8 cellular contexts compared by ENCODE assay signal in the genomic region with DNA sequence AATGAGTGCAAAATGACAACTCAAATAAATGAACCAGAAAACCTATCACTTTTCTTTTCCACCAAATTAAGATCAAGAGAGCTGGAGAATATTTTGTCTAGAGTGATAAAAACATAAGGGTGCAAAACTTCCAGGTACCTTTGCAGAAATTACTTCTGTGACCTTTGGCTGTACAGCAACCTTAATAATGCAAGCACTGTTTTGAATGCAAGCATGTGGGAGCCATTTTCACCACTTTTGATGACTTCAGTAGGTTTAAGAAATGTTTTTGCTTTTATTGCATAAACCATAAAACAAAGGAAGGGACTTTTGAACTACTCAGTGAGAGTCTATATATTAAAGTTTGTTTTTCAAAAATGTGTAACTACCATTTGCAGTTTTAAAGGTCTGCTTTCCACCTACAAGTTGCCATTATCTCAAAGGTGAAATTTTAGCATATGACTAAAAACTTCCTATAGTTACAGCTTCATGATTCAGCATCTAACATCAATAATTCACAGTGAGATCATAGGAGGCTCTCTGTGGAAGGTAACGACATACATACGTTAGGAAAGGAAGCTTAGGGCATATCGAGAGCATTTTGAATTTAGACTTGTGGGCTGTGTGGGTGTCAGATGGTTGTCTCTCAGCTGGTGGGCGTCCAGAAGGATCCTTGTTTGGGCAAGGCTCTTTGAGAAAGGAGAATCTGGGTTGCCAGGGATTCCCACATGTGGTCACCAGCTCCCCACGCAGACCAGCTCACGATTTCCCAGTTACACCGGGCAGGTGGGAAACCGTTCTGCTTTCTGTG. TPM values are rescaled to one million over a fixed set of nuclear protein-coding genes. Genes with fewer than 3 reads are reported as not detected.
DNase-seq lines count a peak whose midpoint lies in the region; ATAC-seq and TF ChIP-seq lines count a peak whose summit lies in the region.

No MANE protein-coding gene starts in this region.

- no peak for TF ChIP-seq CTCF in Panc1 (IDR thresholded peaks at IDR 0.05)
- no peak for TF ChIP-seq CTCF in testis (IDR thresholded peaks at IDR 0.05)

- peaks cover 1% of the 10 kb centered on the region for H3K79me1 ChIP-seq in mesenchymal stem cell (replicated peaks; ENCODE audit: low read length, poor library complexity, severe bottlenecking)

- POLR2A ChIA-PET in Panc1 (lab: Charles Lee), result interaction anchor here (1.1 to 1.9 kb wide), 3 partner anchors 16 to 113 kb away, joined by 4 to 9 read pairs (median 9); no protein-coding TSS in a partner anchor

- intact Hi-C loops in Panc1 (cut with micrococcal nuclease; ENCODE audit: unreplicated experiment) (loop anchor here (5.0 to 10.0 kb wide), 2 partner anchors 37 to 149 kb away; no protein-coding TSS in a partner anchor), testis (cut with DNase I; ENCODE audit: low total_unique reads) (loop anchor here (10.0 kb wide), 1 partner anchor 149 kb away; no protein-coding TSS in a partner anchor)

- H2AK5ac ChIP-seq in mesenchymal stem cell (ENCODE audit: low read length, severe bottlenecking), result no peak overlapping the region

- peak overlapping the region; percentile 68 for H3K9ac ChIP-seq in mesenchymal stem cell (ENCODE audit: low read length)

- no peak overlapping the region for H3K4ac ChIP-seq in mesenchymal stem cell (ENCODE audit: low read depth in 1 of 2, low read length in 2 of 2)

- H2BK15ac ChIP-seq in mesenchymal stem cell (ENCODE audit: low read depth, poor library complexity, severe bottlenecking), result no peak overlapping the region

- no TSS peak for BruUV-seq in Panc1 (replicated peaks; lab: Mats Ljungman, UMichigan)

- H3K4me1 ChIP-seq in Panc1 (ENCODE audit: control insufficient read depth, insufficient read depth, low read length) (peaks cover 32% of the 10 kb centered on the region), mesenchymal stem cell (ENCODE audit: control insufficient read depth, insufficient read depth, low read depth, low read length) (peaks cover 5% of the 10 kb centered on the region), testis (peaks cover 10% of the 10 kb centered on the region)

- no peak overlapping the region for H4K91ac ChIP-seq in mesenchymal stem cell (ENCODE audit: low read length)

- H3K36me3 ChIP-seq in Panc1 (ENCODE audit: control insufficient read depth, insufficient read depth, low read length) (peaks cover 21% of the 10 kb centered on the region), mesenchymal stem cell (ENCODE audit: control insufficient read depth in 1 of 2, insufficient read depth in 2 of 2, low read depth in 1 of 2, low read length in 2 of 2) (peaks cover 4 to 20% of the 10 kb centered on the region in 2 experiments), testis (ENCODE audit: low read depth, missing control alignments) (no peaks in the 10 kb centered on the region)

- CTCF ChIA-PET in Panc1 (lab: Charles Lee), result interaction anchor here (0.5 to 1.9 kb wide), 3 partner anchors 10 to 122 kb away, joined by 3 to 9 read pairs (median 5); no protein-coding TSS in a partner anchor

- peak overlapping the region; percentile 63 for H3K4me2 ChIP-seq in mesenchymal stem cell (ENCODE audit: low read length, poor library complexity, severe bottlenecking)

- H2AFZ ChIP-seq in mesenchymal stem cell (ENCODE audit: low read depth, low read length), result no peak overlapping the region

- DNase-seq in EL (peak; percentile 64), Panc1 (ENCODE audit: low read depth, low spot score) (no peak), astrocyte of the hippocampus (ENCODE audit: low read depth, low spot score) (peak; percentile 48), mesenchymal stem cell (peak; percentile 44), testis (no peak), AG08396 (ENCODE audit: low spot score) (no peak)
- DNase-seq in stimulated activated naive CD4-positive, alpha-beta T cell treated with Interleukin-2 at 50 U/mL for 16 hours (lab: John Stamatoyannopoulos, UW), result peak; percentile 48

- H3K18ac ChIP-seq in mesenchymal stem cell (ENCODE audit: low read depth in 1 of 2, low read length in 2 of 2), result no peak overlapping the region

- H3K27me3 ChIP-seq in Panc1 (ENCODE audit: control insufficient read depth, insufficient read depth, low read length) (no peaks in the 10 kb centered on the region), mesenchymal stem cell (ENCODE audit: control insufficient read depth in 1 of 2, insufficient read depth in 1 of 2, low read length in 2 of 2) (no peaks in the 10 kb centered on the region), testis (no peaks in the 10 kb centered on the region)

- no peak overlapping the region for H3K14ac ChIP-seq in mesenchymal stem cell (ENCODE audit: low read length in 2 of 2)

- 54% methylated on average over 8 of the region's 8 CpGs for WGBS in mesenchymal stem cell
- WGBS in testis, 2 donors, result 32% methylated on average over 5 to 8 of the region's 8 CpGs

- no peak overlapping the region for H3K23ac ChIP-seq in mesenchymal stem cell (ENCODE audit: low read length in 2 of 2)

- H3K9me3 ChIP-seq in Panc1 (ENCODE audit: control insufficient read depth, insufficient read depth, low read depth, low read length) (no peaks in the 10 kb centered on the region), mesenchymal stem cell (ENCODE audit: control insufficient read depth, low read length) (no peaks in the 10 kb centered on the region), testis (no peaks in the 10 kb centered on the region)

- TF ChIP-seq POLR2A in testis (IDR thresholded peaks at IDR 0.05) (no peak), GM18505 (IDR thresholded peaks at IDR 0.05; ENCODE audit: borderline replicate concordance, extremely low read depth, insufficient read depth, insufficient read length) (no peak)

- peak overlapping the region; percentile 8 for H2BK5ac ChIP-seq in mesenchymal stem cell (ENCODE audit: low read depth, low read length, poor library complexity, severe bottlenecking)

- in situ Hi-C loops in Panc1 (cut with HindIII; ENCODE audit: low pct_unique_long_range_greater_than_20kb, low sequenced_read_pairs), result no loop called here

- H2BK120ac ChIP-seq in mesenchymal stem cell (ENCODE audit: low read depth, low read length), result no peak overlapping the region

- no peak for ATAC-seq in Panc1
- no peak for ATAC-seq in GM18505 (IDR thresholded peaks at IDR 0.05; ENCODE audit: unreplicated experiment)

- no peak overlapping the region for H4K8ac ChIP-seq in mesenchymal stem cell (ENCODE audit: low read length)

- peak overlapping the region in 1 of 2 experiments; percentile 45 for H2BK12ac ChIP-seq in mesenchymal stem cell (ENCODE audit: low read length in 2 of 2)

- H3K27ac ChIP-seq in Panc1 (ENCODE audit: low read length), result peak overlapping the region; percentile 98
- peak overlapping the region; percentile 78 for H3K27ac ChIP-seq in mesenchymal stem cell (ENCODE audit: low read length, poor library complexity, severe bottlenecking)
- H3K27ac ChIP-seq in testis, result peak overlapping the region in 1 of 2 donors; percentile 42

- peak overlapping the region; percentile 48 to 95 for H3K4me3 ChIP-seq in Panc1 (ENCODE audit: low read depth in 2 of 2, low read length in 2 of 2)
- peak overlapping the region in 1 of 2 experiments; percentile 71 for H3K4me3 ChIP-seq in mesenchymal stem cell (ENCODE audit: insufficient read depth in 1 of 2, low read depth in 1 of 2, low read length in 2 of 2)
- peak overlapping the region in 1 of 2 donors; percentile 84 for H3K4me3 ChIP-seq in testis

RNA-seq across cellular contexts. Expression of a gene that starts 1.1 kb away (rescaled TPM):
- total RNA-seq in Panc1 (2021; ENCODE audit: unreplicated experiment) (106 TPM), testis (10 to 100 TPM; 29.8 to 47.0 TPM)
- polyA plus RNA-seq in Panc1 (2012; ENCODE audit: insufficient read length), result 91.6 TPM
- polyA plus RNA-seq in mesenchymal stem cell (2013, experiment 1 of 2), result 46.4 TPM
- 48.5 TPM for polyA plus RNA-seq in mesenchymal stem cell (2013, experiment 2 of 2)
- 14.9 TPM for polyA plus RNA-seq in testis (ENCODE audit: insufficient read depth, low read depth, low replicate concordance)

Comparison
In these comparisons a context has a peak if more than half of its experiments do, and no peak if none do; other contexts are left out.
1. DNase-seq: peak in EL (single experiment), astrocyte of the hippocampus (single experiment), mesenchymal stem cell (single experiment) and stimulated activated naive CD4-positive, alpha-beta T cell treated with Interleukin-2 at 50 U/mL for 16 hours (single experiment); none in Panc1 (single experiment), testis (single experiment) and AG08396 (single experiment).